Comparison of ENCODE assay signal across 27 cellular contexts in the genomic region with DNA sequence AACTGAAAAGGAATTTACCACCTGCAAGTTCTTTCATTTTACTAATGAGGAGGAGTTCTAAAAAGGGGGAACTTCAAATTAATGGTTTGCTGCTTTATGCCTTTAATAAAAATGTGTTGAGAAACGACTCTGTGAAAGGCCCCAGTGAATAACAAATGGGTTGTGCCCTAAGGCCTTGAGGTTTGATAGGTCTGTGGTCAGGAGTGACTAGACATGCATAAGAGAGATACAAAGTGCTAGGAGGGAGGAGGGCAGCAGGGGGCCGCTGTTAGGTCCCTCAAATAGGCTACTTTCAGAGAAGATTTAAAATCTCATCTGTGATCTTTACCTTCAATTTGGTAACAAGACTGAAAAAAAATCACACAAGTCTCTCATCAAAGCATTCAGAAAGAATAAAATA. TPM values are rescaled to one million over a fixed set of nuclear protein-coding genes. Genes with fewer than 3 reads are reported as not detected.
A peak's percentile ranks its signal among the peaks of the same experiment; 100 is the strongest.
DNase-seq lines count a peak whose midpoint lies in the region; ATAC-seq, FAIRE-seq and TF ChIP-seq lines count a peak whose summit lies in the region.
"Had no signal": no experiment of that assay in that cellular context is flagged by ENCODE, and none has a peak within 500 bp of the region (broad histone marks: within the 10 kb centered on the region; RNA-seq: fewer than 3 reads in every experiment).

No MANE protein-coding gene starts in this region.

- H3K36me3 ChIP-seq in GM23338 (ENCODE audit: insufficient read depth) = no peaks in the 10 kb centered on the region
- no peaks in the 10 kb centered on the region for H3K36me3 ChIP-seq in astrocyte (ENCODE audit: insufficient read depth, low read length)
- no peaks in the 10 kb centered on the region for H3K36me3 ChIP-seq in neural progenitor cell
- no peaks in the 10 kb centered on the region for H3K36me3 ChIP-seq in esophagus muscularis mucosa
- no peaks in the 10 kb centered on the region for H3K36me3 ChIP-seq in BE2C
- H3K36me3 ChIP-seq: ascending aorta, stomach, tibial artery had no signal

- H3F3A ChIP-seq in GM23338 (replicated peaks; ENCODE audit: low read depth) (no peaks in the 10 kb centered on the region), neural progenitor cell (ENCODE audit: low read depth) (no peaks in the 10 kb centered on the region)

- no peak for FAIRE-seq in astrocyte (lab: Jason Lieb, UNC)
- FAIRE-seq: endometrium had no signal

- peaks cover 4% of the 10 kb centered on the region; the same call in 2 of the 3 replicates for H3K4me1 Mint-ChIP-seq in GM23338
- H3K4me1 Mint-ChIP-seq in astrocyte (ENCODE audit: low read depth, unreplicated experiment) = peaks cover 45% of the 10 kb centered on the region
- H3K4me1 Mint-ChIP-seq in neural progenitor cell = peaks cover 36% of the 10 kb centered on the region
- H3K4me1 Mint-ChIP-seq: CD4-positive, CD25-positive, alpha-beta regulatory T cell; central memory CD8-positive, alpha-beta T cell had no signal

- no peaks in the 10 kb centered on the region for H3K79me2 ChIP-seq in GM23338 (replicated peaks; ENCODE audit: insufficient read depth)
- H3K79me2 ChIP-seq in astrocyte (ENCODE audit: insufficient read depth, low read length) = no peaks in the 10 kb centered on the region
- H3K79me2 ChIP-seq in neural progenitor cell (ENCODE audit: low read depth) = no peaks in the 10 kb centered on the region

- H3K9me2 ChIP-seq in GM23338 (ENCODE audit: insufficient read depth) = no peaks in the 10 kb centered on the region

- no peaks in the 10 kb centered on the region for H3K27me3 ChIP-seq in GM23338 (ENCODE audit: insufficient read depth)
- H3K27me3 ChIP-seq in astrocyte (ENCODE audit: insufficient read depth, low read length) = no peaks in the 10 kb centered on the region
- no peaks in the 10 kb centered on the region for H3K27me3 ChIP-seq in neural progenitor cell
- no peaks in the 10 kb centered on the region for H3K27me3 ChIP-seq in esophagus muscularis mucosa
- no peaks in the 10 kb centered on the region for H3K27me3 ChIP-seq in BE2C
- H3K27me3 ChIP-seq: ascending aorta, stomach, tibial artery had no signal

- intact Hi-C loops in esophagus muscularis mucosa (cut with DNase I) = no loop called here

- DNase-seq in GM23338 (ENCODE audit: low spot score) (peak; percentile 41), NCI-H226 (peak; percentile 53), astrocyte (ENCODE audit: low read depth) (peak; percentile 4), neural progenitor cell (ENCODE audit: low spot score) (no peak), esophagus muscularis mucosa (ENCODE audit: extremely low spot score) (no peak), BE2C (no peak)
- DNase-seq: activated B cell treated with CpG ODN at 0.5 μM for 24 hours; activated CD4-positive, alpha-beta T cell treated with anti-CD3 and anti-CD28 coated beads, Interleukin-2, amount 50 U/mL, for 4 hours; activated CD8-positive, alpha-beta memory T cell treated with anti-CD3 and anti-CD28 coated beads, Interleukin-2, amount 50 U/mL, for 48 hours; CD4-positive, CD25-positive, alpha-beta regulatory T cell; dermis blood vessel endothelial cell; left colon; MV-4-11; NCI-H187; Right ventricle myocardium superior; stomach; tibial artery had no signal

- TF ChIP-seq EP300 in esophagus muscularis mucosa (IDR thresholded peaks at IDR 0.05) = no peak

- H3K4me1 ChIP-seq in GM23338 (ENCODE audit: insufficient read depth) = peaks cover 9% of the 10 kb centered on the region; the same call in 1 of the 2 replicates
- H3K4me1 ChIP-seq in astrocyte (ENCODE audit: insufficient read depth, low read length) = peaks cover 20% of the 10 kb centered on the region
- H3K4me1 ChIP-seq in neural progenitor cell = no peaks in the 10 kb centered on the region
- no peaks in the 10 kb centered on the region for H3K4me1 ChIP-seq in esophagus muscularis mucosa
- no peaks in the 10 kb centered on the region for H3K4me1 ChIP-seq in BE2C
- H3K4me1 ChIP-seq: ascending aorta, stomach, tibial artery had no signal

- TF ChIP-seq CTCF in GM23338 (conservative IDR thresholded peaks at IDR 0.05; ENCODE audit: low read depth in 2 of 2) (no peak), astrocyte (IDR thresholded peaks at IDR 0.05; ENCODE audit: insufficient read depth, low read depth, low read length) (no peak), neural progenitor cell (IDR thresholded peaks at IDR 0.05) (no peak), esophagus muscularis mucosa (IDR thresholded peaks at IDR 0.05) (no peak), BE2C (IDR thresholded peaks at IDR 0.05; ENCODE audit: low read depth, low read length) (no peak)

- H3K27ac Mint-ChIP-seq in GM23338 = no peak overlapping the region
- no peak overlapping the region for H3K27ac Mint-ChIP-seq in astrocyte (ENCODE audit: unreplicated experiment)
- peak overlapping the region; percentile 53 for H3K27ac Mint-ChIP-seq in neural progenitor cell
- H3K27ac Mint-ChIP-seq: activated B cell treated with CpG ODN at 0.5 μM for 24 hours; activated naive CD8-positive, alpha-beta T cell; activated T-helper 2 cell treated with anti-CD3 and anti-CD28 coated beads, Interferon-gamma antibody, Interleukin-2, Interleukin-4, amounts not matched to agents 10 μg/mL and 5 μg/mL and 100 μg/mL, durations not matched to agents 14 hours and 24 hours and 36 hours; CD4-positive, CD25-positive, alpha-beta regulatory T cell; memory B cell had no signal

- peaks cover 5% of the 10 kb centered on the region for H3K27me3 Mint-ChIP-seq in GM23338 (ENCODE audit: insufficient read depth, low read depth, poor library complexity)
- H3K27me3 Mint-ChIP-seq in astrocyte (ENCODE audit: low read depth, unreplicated experiment) = no peaks in the 10 kb centered on the region
- peaks cover 2% of the 10 kb centered on the region for H3K27me3 Mint-ChIP-seq in neural progenitor cell (ENCODE audit: insufficient read depth, low read depth)

- ATAC-seq in GM23338 = peak; percentile 77
- ATAC-seq in GM18511 (IDR thresholded peaks at IDR 0.05; ENCODE audit: unreplicated experiment) = no peak
- ATAC-seq: HCT116, left colon had no signal

- no peak for TF ChIP-seq POLR2A in esophagus muscularis mucosa (IDR thresholded peaks at IDR 0.05; ENCODE audit: low read depth)

- H2AFZ ChIP-seq in GM23338 = no peak overlapping the region
- no peak overlapping the region for H2AFZ ChIP-seq in astrocyte (ENCODE audit: low read depth, low read length)
- H2AFZ ChIP-seq in neural progenitor cell (replicated peaks) = no peak overlapping the region

- H3K9me3 ChIP-seq in astrocyte (ENCODE audit: insufficient read depth, low read depth, low read length) (no peaks in the 10 kb centered on the region), neural progenitor cell (ENCODE audit: low read depth) (no peaks in the 10 kb centered on the region), esophagus muscularis mucosa (no peaks in the 10 kb centered on the region), BE2C (no peaks in the 10 kb centered on the region)
- H3K9me3 ChIP-seq: ascending aorta, stomach, tibial artery had no signal

- H3K4me3 ChIP-seq in GM23338 (no peak overlapping the region), astrocyte (ENCODE audit: insufficient read depth, low read depth, low read length) (no peak overlapping the region), neural progenitor cell (no peak overlapping the region), esophagus muscularis mucosa (no peak overlapping the region), BE2C (ENCODE audit: low read depth, low read length) (no peak overlapping the region)
- H3K4me3 ChIP-seq: ascending aorta, stomach, tibial artery had no signal

- H3K36me3 Mint-ChIP-seq in GM23338 (ENCODE audit: low read depth) (no peaks in the 10 kb centered on the region), astrocyte (ENCODE audit: low read depth, unreplicated experiment) (peaks cover 3% of the 10 kb centered on the region), neural progenitor cell (no peaks in the 10 kb centered on the region)
- H3K36me3 Mint-ChIP-seq: activated naive CD8-positive, alpha-beta T cell; CD4-positive, CD25-positive, alpha-beta regulatory T cell; memory B cell had no signal

- H3K4me3 Mint-ChIP-seq in GM23338 (no peak overlapping the region), astrocyte (ENCODE audit: unreplicated experiment) (no peak overlapping the region), neural progenitor cell (no peak overlapping the region)
- H3K4me3 Mint-ChIP-seq: activated B cell treated with CpG ODN at 0.5 μM for 24 hours; activated naive CD8-positive, alpha-beta T cell; CD4-positive, CD25-positive, alpha-beta regulatory T cell; central memory CD8-positive, alpha-beta T cell; memory B cell had no signal

- H3K9me3 Mint-ChIP-seq in GM23338 = no peaks in the 10 kb centered on the region
- no peaks in the 10 kb centered on the region for H3K9me3 Mint-ChIP-seq in astrocyte (ENCODE audit: unreplicated experiment)
- no peaks in the 10 kb centered on the region for H3K9me3 Mint-ChIP-seq in neural progenitor cell
- H3K9me3 Mint-ChIP-seq: activated B cell treated with CpG ODN at 0.5 μM for 24 hours; activated T-helper 2 cell treated with anti-CD3 and anti-CD28 coated beads, Interferon-gamma antibody, Interleukin-2, Interleukin-4, amounts not matched to agents 10 μg/mL and 5 μg/mL and 100 μg/mL, durations not matched to agents 14 hours and 24 hours and 36 hours; central memory CD8-positive, alpha-beta T cell; memory B cell had no signal

- WGBS in esophagus muscularis mucosa = 68% methylated on average over 2 of the region's 2 CpGs

- H3K4me2 ChIP-seq in GM23338 (peak overlapping the region; percentile 12; the same call in 1 of the 2 replicates), astrocyte (ENCODE audit: low read length) (no peak overlapping the region), neural progenitor cell (no peak overlapping the region)

- no peaks in the 10 kb centered on the region for H4K20me1 ChIP-seq in GM23338 (replicated peaks; ENCODE audit: insufficient read depth)
- no peaks in the 10 kb centered on the region for H4K20me1 ChIP-seq in astrocyte (ENCODE audit: insufficient read depth, low read length)
- H4K20me1 ChIP-seq in neural progenitor cell (ENCODE audit: low read depth) = no peaks in the 10 kb centered on the region

- H3K27ac ChIP-seq in GM23338 (ENCODE audit: low read depth) (no peak overlapping the region), astrocyte (ENCODE audit: low read depth, low read length) (no peak overlapping the region), neural progenitor cell (no peak overlapping the region), esophagus muscularis mucosa (replicated peaks in 1 of 4) (no peak overlapping the region)
- H3K27ac ChIP-seq: ascending aorta, stomach, tibial artery had no signal

- H3K9ac ChIP-seq in astrocyte (ENCODE audit: low read length) (no peak overlapping the region), neural progenitor cell (no peak overlapping the region)

TF ChIP-seq in GM23338, 12 proteins besides CTCF, POLR2A, EP300 and RAD21 (continues in another document):
- no peak for TF ChIP-seq JUNB (IDR thresholded peaks at IDR 0.05; ENCODE audit: unreplicated experiment)
- no peak for TF ChIP-seq NANOG (IDR thresholded peaks at IDR 0.05; ENCODE audit: borderline replicate concordance)
- no peak for TF ChIP-seq STAT1 (IDR thresholded peaks at IDR 0.05; ENCODE audit: unreplicated experiment)

RNA-seq across cellular contexts. Expression of gene FAM81B, which starts 58.3 kb away (rescaled TPM):
- not detected in 2 replicates for total RNA-seq in GM23338 (2014; rRNA removed; shearing (Covaris generic))
- polyA plus RNA-seq in GM23338 (2016; fragmentation: Nextera tagmentation; extraction: Ambion mirVana) = 0.40 TPM in 1 of 2 replicates, not detected in the other
- total RNA-seq in astrocyte (0.52 and 0.67 TPM in 2 replicates), neural progenitor cell (ENCODE audit: low replicate concordance) (not detected in 2 replicates), esophagus muscularis mucosa (not detected)
- not detected for polyA plus RNA-seq in BE2C (2012; ENCODE audit: insufficient read depth, insufficient read length, low read depth)
- total RNA-seq: activated B cell treated with CpG ODN at 0.5 μM for 24 hours; activated T-helper 2 cell treated with anti-CD3 and anti-CD28 coated beads, Interferon-gamma antibody, Interleukin-2, Interleukin-4, amounts not matched to agents 10 μg/mL and 5 μg/mL and 100 μg/mL, durations not matched to agents 14 hours and 24 hours and 36 hours; ascending aorta; dermis blood vessel endothelial cell; fibroblast of lung; left colon; posterior vena cava; stomach had no signal
- polyA plus RNA-seq: CD4-positive, CD25-positive, alpha-beta regulatory T cell; fibroblast of lung had no signal

Comparison
In these comparisons a context has a peak if more than half of its experiments do, and no peak if none do; other contexts are left out.
1. DNase-seq: peak in GM23338 (single experiment), NCI-H226 (single experiment) and astrocyte (single experiment); none in neural progenitor cell (single experiment), esophagus muscularis mucosa (single experiment) and BE2C (single experiment).